ENCODE assay signal across 8 cellular contexts in the genomic region with DNA sequence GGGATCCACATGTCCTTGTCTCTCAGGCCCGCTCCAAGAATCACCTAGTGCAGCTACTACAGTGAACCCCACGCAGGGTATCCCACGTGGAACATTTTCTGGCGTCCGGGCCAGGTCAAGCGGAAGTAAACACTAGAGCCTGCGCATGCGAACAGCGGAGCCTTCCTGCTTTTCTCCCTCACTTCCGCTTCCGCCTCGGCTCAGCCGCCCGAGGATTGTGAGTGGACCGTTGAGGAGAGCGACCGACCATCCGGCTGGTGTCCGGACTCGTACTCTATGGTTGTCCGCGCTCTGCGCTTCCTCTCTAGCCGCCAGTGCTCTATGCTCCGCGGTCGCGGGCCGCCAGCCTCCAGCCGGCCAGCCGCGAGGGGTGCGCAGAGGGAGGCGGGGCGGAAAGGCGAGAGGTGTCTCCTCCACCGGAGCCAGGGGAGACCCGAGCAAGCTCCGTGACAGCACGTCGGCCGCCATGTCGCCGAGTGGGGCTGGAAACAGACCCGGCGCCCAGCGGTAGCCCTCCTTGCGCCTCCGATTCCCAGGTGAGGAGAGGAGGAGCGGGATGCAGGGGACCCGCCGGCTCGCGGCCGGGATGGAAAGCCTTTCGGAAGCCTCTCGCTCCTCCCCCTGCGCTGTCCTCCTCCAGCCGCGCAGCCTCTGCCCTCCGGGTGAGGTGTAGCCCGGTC. TPM values are rescaled to one million over a fixed set of nuclear protein-coding genes. Genes with fewer than 3 reads are reported as not detected.
DNase-seq lines count a peak whose midpoint lies in the region; ATAC-seq and TF ChIP-seq lines count a peak whose summit lies in the region.

CNST (plus strand) TSS at position 329 of the 680 bp plus-strand sequence. CDS start 25,107 bp downstream, outside the sequence.
A gene with protein sequence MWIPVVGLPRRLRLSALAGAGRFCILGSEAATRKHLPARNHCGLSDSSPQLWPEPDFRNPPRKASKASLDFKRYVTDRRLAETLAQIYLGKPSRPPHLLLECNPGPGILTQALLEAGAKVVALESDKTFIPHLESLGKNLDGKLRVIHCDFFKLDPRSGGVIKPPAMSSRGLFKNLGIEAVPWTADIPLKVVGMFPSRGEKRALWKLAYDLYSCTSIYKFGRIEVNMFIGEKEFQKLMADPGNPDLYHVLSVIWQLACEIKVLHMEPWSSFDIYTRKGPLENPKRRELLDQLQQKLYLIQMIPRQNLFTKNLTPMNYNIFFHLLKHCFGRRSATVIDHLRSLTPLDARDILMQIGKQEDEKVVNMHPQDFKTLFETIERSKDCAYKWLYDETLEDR (minus strand): TSS at position 134 of the 680 bp plus-strand sequence. CDS start 123 bp downstream, at position 11.

- intact Hi-C loops in activated CD4-positive, alpha-beta T cell treated with anti-CD3 and anti-CD28 coated beads for 36 hours (cut with DNase I, micrococcal nuclease): loop anchor here (1.0 to 10.0 kb wide), 18 partner anchors 21 to 1913 kb away; partner anchors contain the start of genes SMYD3 (in 2 of the 2), ZNF669 (in 2 of the 2), COX20 (in 1 of the 2) and DESI2 (in 1 of the 2)

- DNase-seq in AML-193 (lab: John Stamatoyannopoulos, UW) (peak; percentile 98), NCI-H510A (lab: John Stamatoyannopoulos, UW) (peak; percentile 91), choroid plexus epithelial cell (ENCODE audit: low read depth) (peak; percentile 99), kidney epithelial cell (ENCODE audit: low read depth) (peak; percentile 95)
- DNase-seq in activated CD4-positive, alpha-beta T cell treated with anti-CD3 and anti-CD28 coated beads for 36 hours: peak; percentile 96
- peak; percentile 90 to 93 for DNase-seq in stimulated activated CD4-positive, alpha-beta T cell treated with anti-CD3 and anti-CD28 coated beads, Interleukin-15, amount 100 ng/mL, for 48 hours (ENCODE audit: low read depth in 2 of 2)

- no peaks in the 10 kb centered on the region for H3K27me3 ChIP-seq in kidney epithelial cell (ENCODE audit: control insufficient read depth, insufficient read depth, low read length)

- H3K4me3 ChIP-seq in choroid plexus epithelial cell (ENCODE audit: low read depth, low read length) (peak within 1 kb of the TSS; percentile 97), kidney epithelial cell (ENCODE audit: low read depth, low read length) (peak within 1 kb of the TSS; percentile 86)

- peak within 1 kb of the TSS; percentile 83 for H3K4me3 Mint-ChIP-seq in activated CD4-positive, alpha-beta T cell treated with anti-CD3 and anti-CD28 coated beads for 36 hours

- ATAC-seq in HG03432 (IDR thresholded peaks at IDR 0.05; ENCODE audit: unreplicated experiment): peak; percentile 95
- peak; percentile 84 for ATAC-seq in activated CD4-positive, alpha-beta T cell treated with anti-CD3 and anti-CD28 coated beads for 36 hours

- peaks cover 42% of the 10 kb centered on the region for H3K4me1 Mint-ChIP-seq in activated CD4-positive, alpha-beta T cell treated with anti-CD3 and anti-CD28 coated beads for 36 hours

- CTCF ChIA-PET in activated CD4-positive, alpha-beta T cell treated with anti-CD3 and anti-CD28 coated beads for 36 hours (lab: Charles Lee): interaction anchor here (0.6 to 1.6 kb wide), 7 partner anchors 25 to 234 kb away, joined by 3 to 4 read pairs (median 3); no protein-coding TSS in a partner anchor

- H3K36me3 ChIP-seq in kidney epithelial cell (ENCODE audit: control insufficient read depth, insufficient read depth, low read length): no peaks in the 10 kb centered on the region

- TF ChIP-seq CTCF in choroid plexus epithelial cell (conservative IDR thresholded peaks at IDR 0.05; ENCODE audit: low read depth, low read length) (no peak), kidney epithelial cell (IDR thresholded peaks at IDR 0.05; ENCODE audit: insufficient read depth, low read length, poor library complexity, severe bottlenecking) (no peak)

- TF ChIP-seq POLR2A in GM19099 (IDR thresholded peaks at IDR 0.05; ENCODE audit: extremely low read depth, insufficient read length, low read depth): peak; percentile 88

- H3K36me3 Mint-ChIP-seq in activated CD4-positive, alpha-beta T cell treated with anti-CD3 and anti-CD28 coated beads for 36 hours (ENCODE audit: low read depth): peaks cover 16% of the 10 kb centered on the region

- no peaks in the 10 kb centered on the region for H3K27me3 Mint-ChIP-seq in activated CD4-positive, alpha-beta T cell treated with anti-CD3 and anti-CD28 coated beads for 36 hours

- POLR2A ChIA-PET in activated CD4-positive, alpha-beta T cell treated with anti-CD3 and anti-CD28 coated beads for 36 hours (lab: Charles Lee): interaction anchor here (1.1 kb wide), 1 partner anchor 12 kb away, joined by 3 read pairs; no protein-coding TSS in a partner anchor

- H3K27ac Mint-ChIP-seq in activated CD4-positive, alpha-beta T cell treated with anti-CD3 and anti-CD28 coated beads for 36 hours: peak within 1 kb of the TSS; percentile 94

- H3K9me3 Mint-ChIP-seq in activated CD4-positive, alpha-beta T cell treated with anti-CD3 and anti-CD28 coated beads for 36 hours (ENCODE audit: low read depth): no peaks in the 10 kb centered on the region

RNA-seq across cellular contexts. Expression of gene CNST, which starts in this region (rescaled TPM):
- 10 to 100 TPM; 23.6 to 24.2 TPM for total RNA-seq in activated CD4-positive, alpha-beta T cell treated with anti-CD3 and anti-CD28 coated beads for 36 hours
- total RNA-seq in kidney epithelial cell: 12.3 and 12.6 TPM in 2 replicates

RNA-seq across cellular contexts. Expression of the second gene that starts in this region (rescaled TPM):
- total RNA-seq in activated CD4-positive, alpha-beta T cell treated with anti-CD3 and anti-CD28 coated beads for 36 hours: 10 to 100 TPM; 14.1 to 17.3 TPM
- total RNA-seq in kidney epithelial cell: 18.1 and 19.8 TPM in 2 replicates

Comparison
In these comparisons a context has a peak if more than half of its experiments do, and no peak if none do; other contexts are left out.
1. Peak in every context shown above with its lines: DNase-seq, ATAC-seq and H3K4me3 ChIP-seq.